23 cellular contexts compared by ENCODE assay signal in the genomic region with DNA sequence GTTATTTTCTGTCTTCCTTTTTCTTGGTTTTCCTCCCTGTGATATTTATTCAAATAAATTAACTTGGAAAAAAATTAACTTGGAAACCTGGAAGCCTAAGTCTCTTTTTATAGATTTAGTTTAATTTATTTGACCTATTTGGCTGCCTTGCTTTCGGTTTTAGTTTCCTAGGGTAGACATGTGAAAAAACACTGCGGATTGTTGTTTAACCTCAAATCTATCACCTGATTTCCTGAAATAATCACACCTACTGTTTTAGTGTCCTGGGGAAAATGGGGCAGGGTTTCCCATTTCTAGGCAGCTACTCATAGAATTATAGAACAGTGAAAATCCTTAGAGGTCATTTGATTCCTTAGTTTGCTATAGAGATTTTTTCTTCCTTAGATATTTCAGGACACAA.
"Had no signal": no experiment of that assay in that cellular context is flagged by ENCODE, and none has a peak within 500 bp of the region (broad histone marks: within the 10 kb centered on the region; RNA-seq: fewer than 3 reads in every experiment).

No MANE protein-coding gene starts in this region.

- H3K4me3 ChIP-seq: neural progenitor cell, pancreas, prostate gland, right lobe of liver, sigmoid colon, stomach, thoracic aorta, thyroid gland, tibial nerve, upper lobe of left lung, vagina had no signal

- H3K4me2 ChIP-seq: neural progenitor cell had no signal

- H3K9me3 ChIP-seq: pancreas, prostate gland, right lobe of liver, sigmoid colon, stomach, thoracic aorta, thyroid gland, tibial nerve, upper lobe of left lung, vagina had no signal

- DNase-seq: natural killer cell; occipital lobe; pancreas; right cardiac atrium; right lobe of liver; sigmoid colon; small intestine; stimulated activated CD4-positive, alpha-beta T cell treated with anti-CD3 and anti-CD28 coated beads, Interleukin-15, amount 100 ng/mL, for 24 hours; stimulated activated CD4-positive, alpha-beta T cell treated with anti-CD3 and anti-CD28 coated beads, Interleukin-2, amount 100 ng/mL, for 24 hours; stimulated activated CD4-positive, alpha-beta T cell treated with anti-CD3 and anti-CD28 coated beads, Interleukin-2, amount 100 ng/mL, for 48 hours; stimulated activated CD4-positive, alpha-beta T cell treated with anti-CD3 and anti-CD28 coated beads, Interleukin-4, amount 100 ng/mL, for 24 hours; stimulated activated naive B cell treated with anti-CD40 and anti-IgM and Interleukin-4, amounts not matched to agents 10 μg/mL and 1 μg/mL and 100 μg/mL, for 72 hours; stimulated activated naive CD4-positive, alpha-beta T cell treated with Interleukin-2 at 50 U/mL for 16 hours; stomach; thyroid gland; trophoblast cell; upper lobe of left lung had no signal

- H3K4me1 ChIP-seq: neural progenitor cell, pancreas, prostate gland, right lobe of liver, sigmoid colon, stomach, thyroid gland, tibial nerve, upper lobe of left lung, vagina had no signal

- H3K36me3 ChIP-seq: neural progenitor cell, pancreas, prostate gland, right lobe of liver, sigmoid colon, stomach, thoracic aorta, thyroid gland, tibial nerve, upper lobe of left lung, vagina had no signal

- ATAC-seq: natural killer cell; right cardiac atrium; stimulated activated effector memory CD8-positive, alpha-beta T cell treated with anti-CD3 and anti-CD28 coated beads, Interleukin-12 subunit alpha, Interleukin-12 subunit beta, amount 100 ng/mL, for 72 hours; stimulated activated naive B cell treated with anti-CD40 and anti-IgM and Interleukin-4, amounts not matched to agents 10 μg/mL and 1 μg/mL and 100 μg/mL, for 72 hours had no signal

- H3K27ac ChIP-seq: neural progenitor cell, prostate gland, right lobe of liver, sigmoid colon, stomach, thoracic aorta, thyroid gland, tibial nerve, upper lobe of left lung, vagina had no signal

- H2AFZ ChIP-seq: neural progenitor cell had no signal

- H3K9ac ChIP-seq: neural progenitor cell had no signal

- H3K27me3 ChIP-seq: neural progenitor cell, pancreas, right lobe of liver, sigmoid colon, stomach, thyroid gland, tibial nerve, upper lobe of left lung, vagina had no signal
